In the genomic region with DNA sequence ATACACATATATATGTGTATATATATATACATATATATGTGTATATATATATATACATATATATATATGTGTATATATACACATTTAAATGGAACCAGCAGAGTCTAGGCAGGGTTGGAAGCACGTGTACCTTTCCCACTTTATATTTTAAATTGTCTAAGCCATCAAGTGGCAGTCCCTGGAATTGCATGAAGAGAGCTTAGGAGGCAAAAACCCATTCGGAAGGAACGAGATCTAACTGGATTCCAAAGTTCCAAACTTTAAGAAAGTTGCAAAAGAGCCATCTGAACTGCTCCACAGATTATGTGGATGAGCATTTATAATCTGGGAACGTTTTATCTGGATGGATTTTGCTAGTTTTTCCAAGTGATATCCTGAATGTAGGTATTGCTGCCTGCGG, we compare ENCODE assay signal across 1 cellular context.
TF ChIP-seq lines count a peak whose summit lies in the region.

No MANE protein-coding gene starts in this region.

TF ChIP-seq in GM23338, 12 proteins besides CTCF, POLR2A, EP300 and RAD21 (continued from another document):
- TF ChIP-seq, protein P1, sequence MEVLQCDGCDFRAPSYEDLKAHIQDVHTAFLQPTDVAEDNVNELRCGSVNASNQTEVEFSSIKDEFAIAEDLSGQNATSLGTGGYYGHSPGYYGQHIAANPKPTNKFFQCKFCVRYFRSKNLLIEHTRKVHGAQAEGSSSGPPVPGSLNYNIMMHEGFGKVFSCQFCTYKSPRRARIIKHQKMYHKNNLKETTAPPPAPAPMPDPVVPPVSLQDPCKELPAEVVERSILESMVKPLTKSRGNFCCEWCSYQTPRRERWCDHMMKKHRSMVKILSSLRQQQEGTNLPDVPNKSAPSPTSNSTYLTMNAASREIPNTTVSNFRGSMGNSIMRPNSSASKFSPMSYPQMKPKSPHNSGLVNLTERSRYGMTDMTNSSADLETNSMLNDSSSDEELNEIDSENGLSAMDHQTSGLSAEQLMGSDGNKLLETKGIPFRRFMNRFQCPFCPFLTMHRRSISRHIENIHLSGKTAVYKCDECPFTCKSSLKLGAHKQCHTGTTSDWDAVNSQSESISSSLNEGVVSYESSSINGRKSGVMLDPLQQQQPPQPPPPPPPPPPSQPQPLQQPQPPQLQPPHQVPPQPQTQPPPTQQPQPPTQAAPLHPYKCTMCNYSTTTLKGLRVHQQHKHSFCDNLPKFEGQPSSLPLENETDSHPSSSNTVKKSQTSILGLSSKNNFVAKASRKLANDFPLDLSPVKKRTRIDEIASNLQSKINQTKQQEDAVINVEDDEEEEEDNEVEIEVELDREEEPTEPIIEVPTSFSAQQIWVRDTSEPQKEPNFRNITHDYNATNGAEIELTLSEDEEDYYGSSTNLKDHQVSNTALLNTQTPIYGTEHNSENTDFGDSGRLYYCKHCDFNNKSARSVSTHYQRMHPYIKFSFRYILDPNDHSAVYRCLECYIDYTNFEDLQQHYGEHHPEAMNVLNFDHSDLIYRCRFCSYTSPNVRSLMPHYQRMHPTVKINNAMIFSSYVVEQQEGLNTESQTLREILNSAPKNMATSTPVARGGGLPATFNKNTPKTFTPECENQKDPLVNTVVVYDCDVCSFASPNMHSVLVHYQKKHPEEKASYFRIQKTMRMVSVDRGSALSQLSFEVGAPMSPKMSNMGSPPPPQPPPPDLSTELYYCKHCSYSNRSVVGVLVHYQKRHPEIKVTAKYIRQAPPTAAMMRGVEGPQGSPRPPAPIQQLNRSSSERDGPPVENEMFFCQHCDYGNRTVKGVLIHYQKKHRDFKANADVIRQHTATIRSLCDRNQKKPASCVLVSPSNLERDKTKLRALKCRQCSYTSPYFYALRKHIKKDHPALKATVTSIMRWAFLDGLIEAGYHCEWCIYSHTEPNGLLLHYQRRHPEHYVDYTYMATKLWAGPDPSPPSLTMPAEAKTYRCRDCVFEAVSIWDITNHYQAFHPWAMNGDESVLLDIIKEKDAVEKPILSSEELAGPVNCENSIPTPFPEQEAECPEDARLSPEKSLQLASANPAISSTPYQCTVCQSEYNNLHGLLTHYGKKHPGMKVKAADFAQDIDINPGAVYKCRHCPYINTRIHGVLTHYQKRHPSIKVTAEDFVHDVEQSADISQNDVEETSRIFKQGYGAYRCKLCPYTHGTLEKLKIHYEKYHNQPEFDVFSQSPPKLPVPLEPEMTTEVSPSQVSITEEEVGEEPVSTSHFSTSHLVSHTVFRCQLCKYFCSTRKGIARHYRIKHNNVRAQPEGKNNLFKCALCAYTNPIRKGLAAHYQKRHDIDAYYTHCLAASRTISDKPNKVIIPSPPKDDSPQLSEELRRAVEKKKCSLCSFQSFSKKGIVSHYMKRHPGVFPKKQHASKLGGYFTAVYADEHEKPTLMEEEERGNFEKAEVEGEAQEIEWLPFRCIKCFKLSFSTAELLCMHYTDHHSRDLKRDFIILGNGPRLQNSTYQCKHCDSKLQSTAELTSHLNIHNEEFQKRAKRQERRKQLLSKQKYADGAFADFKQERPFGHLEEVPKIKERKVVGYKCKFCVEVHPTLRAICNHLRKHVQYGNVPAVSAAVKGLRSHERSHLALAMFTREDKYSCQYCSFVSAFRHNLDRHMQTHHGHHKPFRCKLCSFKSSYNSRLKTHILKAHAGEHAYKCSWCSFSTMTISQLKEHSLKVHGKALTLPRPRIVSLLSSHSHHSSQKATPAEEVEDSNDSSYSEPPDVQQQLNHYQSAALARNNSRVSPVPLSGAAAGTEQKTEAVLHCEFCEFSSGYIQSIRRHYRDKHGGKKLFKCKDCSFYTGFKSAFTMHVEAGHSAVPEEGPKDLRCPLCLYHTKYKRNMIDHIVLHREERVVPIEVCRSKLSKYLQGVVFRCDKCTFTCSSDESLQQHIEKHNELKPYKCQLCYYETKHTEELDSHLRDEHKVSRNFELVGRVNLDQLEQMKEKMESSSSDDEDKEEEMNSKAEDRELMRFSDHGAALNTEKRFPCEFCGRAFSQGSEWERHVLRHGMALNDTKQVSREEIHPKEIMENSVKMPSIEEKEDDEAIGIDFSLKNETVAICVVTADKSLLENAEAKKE (CRISPR knock-in tag; IDR thresholded peaks at IDR 0.05) = no peak
- TF ChIP-seq POLR2AphosphoS5 (IDR thresholded peaks at IDR 0.05; ENCODE audit: low read depth) = no peak
- no peak for TF ChIP-seq STAT1 (IDR thresholded peaks at IDR 0.05; ENCODE audit: unreplicated experiment)
TF ChIP-seq in GM23338: peak in this region for 0.
